In genomic region chrX:79162076-79162475, GRCh38 we compare ENCODE assay signal across 19 cellular contexts. TPM values are rescaled to one million over a fixed set of nuclear protein-coding genes. Genes with fewer than 3 reads are reported as not detected.
A peak's percentile ranks its signal among the peaks of the same experiment; 100 is the strongest.
DNase-seq lines count a peak whose midpoint lies in the region; ATAC-seq and TF ChIP-seq lines count a peak whose summit lies in the region.
"Had no signal": no experiment of that assay in that cellular context is flagged by ENCODE, and none has a peak within 500 bp of the region (broad histone marks: within the 10 kb centered on the region; RNA-seq: fewer than 3 reads in every experiment).

No MANE protein-coding gene starts in this region.

- TF ChIP-seq CTCF in Loucy (conservative IDR thresholded peaks at IDR 0.05; ENCODE audit: low read length): no peak

- no peak overlapping the region for H3K27ac ChIP-seq in right cardiac atrium (ENCODE audit: low read length)
- H3K27ac ChIP-seq in thymus (ENCODE audit: low read depth): peak overlapping the region; percentile 83
- H3K27ac ChIP-seq: C4-2B, right atrium auricular region had no signal

- H3K27me3 Mint-ChIP-seq in activated naive CD8-positive, alpha-beta T cell: no peaks in the 10 kb centered on the region

- peaks cover 82% of the 10 kb centered on the region for H3K79me2 ChIP-seq in Loucy (ENCODE audit: insufficient read depth, low read length)

- H3K36me3 Mint-ChIP-seq in activated naive CD8-positive, alpha-beta T cell: peaks cover 9% of the 10 kb centered on the region

- ATAC-seq in right cardiac atrium (no peak), left ventricle myocardium superior (no peak)

- DNase-seq in right cardiac atrium (no peak), left ventricle myocardium superior (no peak), NCI-H187 treated with DMSO at 0.1 percent for 48 hours (lab: John Stamatoyannopoulos, UW) (no peak), GF-D8 (lab: John Stamatoyannopoulos, UW) (no peak)
- no peak for DNase-seq in activated effector memory CD4-positive, alpha-beta T cell treated with anti-CD3 and anti-CD28 coated beads, Interleukin-2, amount 50 U/mL, for 16 hours
- DNase-seq: anterior cingulate cortex; cortex of kidney; esophagus squamous epithelium; IMR-90; NCI-H146; NCI-H510A treated with DMSO at 0.1 percent for 48 hours; stimulated activated CD4-positive, alpha-beta T cell treated with anti-CD3 and anti-CD28 coated beads, Interleukin-4, amount 100 ng/mL, for 1 hour had no signal

- H3K27ac Mint-ChIP-seq in activated naive CD8-positive, alpha-beta T cell: peak overlapping the region; percentile 99

- 0 out of 2 replicates have a peak, but pooled peaks cover 5% of the 10 kb centered on the region for H3F3A ChIP-seq in Loucy (ENCODE audit: low read depth)

- H3K9me3 Mint-ChIP-seq in activated naive CD8-positive, alpha-beta T cell (ENCODE audit: low read depth): no peaks in the 10 kb centered on the region

- H3K4me3 ChIP-seq in right cardiac atrium (ENCODE audit: low read length) (peak overlapping the region; percentile 38), Loucy (ENCODE audit: low read length, poor library complexity, severe bottlenecking) (peak overlapping the region; percentile 72), thymus (ENCODE audit: low read length) (peak overlapping the region; percentile 29)
- H3K4me3 ChIP-seq: right atrium auricular region had no signal

- H3K4me2 ChIP-seq in Loucy (ENCODE audit: low read depth, low read length, poor library complexity, severe bottlenecking): peak overlapping the region; percentile 78

- no peaks in the 10 kb centered on the region for H3K9me3 ChIP-seq in right cardiac atrium (ENCODE audit: control insufficient read depth, low read length)
- no peaks in the 10 kb centered on the region for H3K9me3 ChIP-seq in Loucy (ENCODE audit: insufficient read depth, low read depth, low read length)
- H3K9me3 ChIP-seq in thymus (ENCODE audit: control insufficient read depth): no peaks in the 10 kb centered on the region
- H3K9me3 ChIP-seq: esophagus squamous epithelium, right atrium auricular region had no signal

- no peaks in the 10 kb centered on the region for H3K27me3 ChIP-seq in right cardiac atrium (ENCODE audit: control insufficient read depth, insufficient read depth)
- no peaks in the 10 kb centered on the region for H3K27me3 ChIP-seq in Loucy (ENCODE audit: insufficient read depth, low read length, poor library complexity, severe bottlenecking)
- H3K27me3 ChIP-seq in thymus (ENCODE audit: control insufficient read depth, insufficient read depth): no peaks in the 10 kb centered on the region
- H3K27me3 ChIP-seq: esophagus squamous epithelium, right atrium auricular region had no signal

- peak overlapping the region; percentile 88 for H3K9ac ChIP-seq in Loucy (ENCODE audit: low read depth, low read length, poor library complexity, severe bottlenecking)

- WGBS in right cardiac atrium: 16% methylated on average over 1 of the region's 1 CpG
- WGBS in thymus: 9% methylated on average over 1 of the region's 1 CpG

- no peaks in the 10 kb centered on the region for H4K20me1 ChIP-seq in Loucy (ENCODE audit: insufficient read depth, low read length, poor library complexity, severe bottlenecking)

- intact Hi-C loops in right cardiac atrium (cut with DNase I): no loop called here
- intact Hi-C loops in left ventricle myocardium superior (cut with micrococcal nuclease): no loop called here

- H3K4me3 Mint-ChIP-seq in activated naive CD8-positive, alpha-beta T cell: peak overlapping the region; percentile 89
- H3K4me3 Mint-ChIP-seq: neural crest cell had no signal

- H2AFZ ChIP-seq in Loucy (ENCODE audit: low read length): no peak overlapping the region

- H3K36me3 ChIP-seq in Loucy (ENCODE audit: insufficient read depth, low read length) (0 out of 2 replicates have a peak, but pooled peaks cover 5% of the 10 kb centered on the region), thymus (ENCODE audit: control insufficient read depth, insufficient read depth) (no peaks in the 10 kb centered on the region)
- H3K36me3 ChIP-seq: esophagus squamous epithelium, right atrium auricular region had no signal

- no peaks in the 10 kb centered on the region for H3K9me2 ChIP-seq in Loucy (replicated peaks; ENCODE audit: low read depth, low read length)

- peaks cover 75% of the 10 kb centered on the region for H3K4me1 Mint-ChIP-seq in activated naive CD8-positive, alpha-beta T cell (ENCODE audit: low read depth)
- H3K4me1 Mint-ChIP-seq: neural crest cell had no signal

- H3K4me1 ChIP-seq in right cardiac atrium (ENCODE audit: control insufficient read depth, insufficient read depth, low read length) (no peaks in the 10 kb centered on the region), Loucy (ENCODE audit: insufficient read depth, low read length, poor library complexity, severe bottlenecking) (peaks cover 68% of the 10 kb centered on the region), thymus (ENCODE audit: control insufficient read depth, insufficient read depth, low read length) (no peaks in the 10 kb centered on the region)
- H3K4me1 ChIP-seq: esophagus squamous epithelium, right atrium auricular region had no signal

RNA-seq across cellular contexts. Expression of gene GPR174, which starts 17.6 kb away (rescaled TPM):
- total RNA-seq in right cardiac atrium (under 1 TPM; 0.11 to 0.43 (median 0.22) TPM), left ventricle myocardium superior (0.37 TPM)
- polyA plus RNA-seq in right cardiac atrium (0.05 TPM), thymus (7.1 TPM)
- total RNA-seq: G401, IMR-90, neural crest cell had no signal
- polyA plus RNA-seq: IMR-90 had no signal
